In genomic region chr19:13339869-13340268, GRCh38 we compare ENCODE assay signal across 14 cellular contexts.
"Had no signal": no experiment of that assay in that cellular context is flagged by ENCODE, and none has a peak within 500 bp of the region (broad histone marks: within the 10 kb centered on the region; RNA-seq: fewer than 3 reads in every experiment).

No MANE protein-coding gene starts in this region.

- ATAC-seq: activated T-helper 17 cell treated with anti-CD3 and anti-CD28 coated beads, Interleukin-2, amount 50 U/mL, for 72 hours; left colon; naive thymus-derived CD4-positive, alpha-beta T cell; pancreas; stimulated activated effector memory CD8-positive, alpha-beta T cell treated with anti-CD3 and anti-CD28 coated beads, Interleukin-12 subunit alpha, Interleukin-12 subunit beta, amount 100 ng/mL, for 72 hours had no signal

- H3K27me3 ChIP-seq: colonic mucosa, pancreas had no signal

- H3K4me1 ChIP-seq: colonic mucosa, esophagus squamous epithelium, pancreas had no signal

- H3K9me3 Mint-ChIP-seq: activated T-helper 17 cell treated with anti-CD3 and anti-CD28 coated beads, Interleukin-2, amount 50 U/mL, for 72 hours; stimulated activated effector memory CD8-positive, alpha-beta T cell treated with anti-CD3 and anti-CD28 coated beads, Interleukin-12 subunit alpha, Interleukin-12 subunit beta, amount 100 ng/mL, for 72 hours had no signal

- H3K4me3 Mint-ChIP-seq: activated T-helper 17 cell treated with anti-CD3 and anti-CD28 coated beads, Interleukin-2, amount 50 U/mL, for 72 hours; naive thymus-derived CD4-positive, alpha-beta T cell; stimulated activated effector memory CD8-positive, alpha-beta T cell treated with anti-CD3 and anti-CD28 coated beads, Interleukin-12 subunit alpha, Interleukin-12 subunit beta, amount 100 ng/mL, for 72 hours had no signal

- H3K4me3 ChIP-seq: colonic mucosa, esophagus squamous epithelium, pancreas had no signal

- H3K4me1 Mint-ChIP-seq: activated T-helper 17 cell treated with anti-CD3 and anti-CD28 coated beads, Interleukin-2, amount 50 U/mL, for 72 hours; naive thymus-derived CD4-positive, alpha-beta T cell; stimulated activated effector memory CD8-positive, alpha-beta T cell treated with anti-CD3 and anti-CD28 coated beads, Interleukin-12 subunit alpha, Interleukin-12 subunit beta, amount 100 ng/mL, for 72 hours had no signal

- H3K36me3 Mint-ChIP-seq: stimulated activated effector memory CD8-positive, alpha-beta T cell treated with anti-CD3 and anti-CD28 coated beads, Interleukin-12 subunit alpha, Interleukin-12 subunit beta, amount 100 ng/mL, for 72 hours had no signal

- H3K27ac Mint-ChIP-seq: activated T-helper 17 cell treated with anti-CD3 and anti-CD28 coated beads, Interleukin-2, amount 50 U/mL, for 72 hours; naive thymus-derived CD4-positive, alpha-beta T cell; stimulated activated effector memory CD8-positive, alpha-beta T cell treated with anti-CD3 and anti-CD28 coated beads, Interleukin-12 subunit alpha, Interleukin-12 subunit beta, amount 100 ng/mL, for 72 hours had no signal

- DNase-seq: activated CD4-positive, alpha-beta T cell treated with anti-CD3 and anti-CD28 coated beads, Interleukin-2, amount 50 U/mL, for 48 hours; activated naive CD4-positive, alpha-beta T cell treated with Interleukin-2 at 50 U/mL for 16 hours; aorta; colonic mucosa; effector CD8-positive, alpha-beta T cell; esophagus squamous epithelium; left colon; mammary epithelial cell; naive thymus-derived CD4-positive, alpha-beta T cell; pancreas; T-helper 1 cell had no signal

- H3K27ac ChIP-seq: colonic mucosa, esophagus squamous epithelium, pancreas, VCaP had no signal

- H3K36me3 ChIP-seq: colonic mucosa, esophagus squamous epithelium, pancreas had no signal

- H3K9me3 ChIP-seq: colonic mucosa, pancreas had no signal
